In the genomic region with DNA sequence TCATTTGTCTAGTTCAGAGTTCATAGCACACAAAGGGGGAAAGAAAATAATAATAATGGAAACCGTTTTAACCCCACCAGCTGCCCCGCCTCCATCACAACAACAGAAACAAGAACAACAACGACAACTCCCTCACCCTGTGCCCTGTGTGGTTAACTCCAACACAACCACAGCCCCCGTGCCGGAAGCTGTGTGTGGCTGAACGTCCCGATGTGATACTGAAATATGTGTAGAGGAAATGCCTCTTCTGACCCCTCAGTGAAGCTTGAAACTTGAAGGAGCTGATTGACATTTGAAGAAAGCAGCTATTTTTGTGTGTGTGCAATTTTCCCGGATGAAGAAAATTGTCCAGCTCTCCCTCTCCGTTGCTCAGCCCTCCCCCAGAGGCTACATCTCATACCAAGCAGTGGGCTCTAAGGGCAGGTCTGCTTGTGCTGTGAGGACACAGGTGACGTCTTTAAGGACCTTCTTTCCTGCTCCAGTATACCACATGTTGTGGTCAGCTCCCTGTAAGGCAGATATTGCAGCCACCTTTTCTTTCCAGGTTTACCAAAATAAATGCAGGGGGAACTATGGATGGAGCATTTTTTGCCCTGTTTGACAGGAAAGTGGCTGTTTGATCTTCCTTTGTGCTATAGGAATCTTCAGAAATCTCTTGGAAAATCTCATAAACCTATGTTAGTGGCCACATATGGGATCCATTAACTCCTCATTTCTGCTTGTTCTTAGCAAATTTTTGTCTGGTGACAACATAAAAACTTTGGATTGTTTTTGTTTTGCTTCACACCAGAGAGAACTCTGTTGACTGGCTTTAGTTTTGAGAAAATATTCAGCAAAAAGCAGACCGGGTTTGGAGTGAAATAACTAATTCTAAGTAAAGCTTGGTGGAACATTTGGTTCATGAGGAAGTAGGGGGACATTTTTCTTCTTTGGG, we compare ENCODE assay signal across 8 cellular contexts.
DNase-seq lines count a peak whose midpoint lies in the region; ATAC-seq, FAIRE-seq and TF ChIP-seq lines count a peak whose summit lies in the region.

No MANE protein-coding gene starts in this region.

- no peaks in the 10 kb centered on the region for H3K27me3 Mint-ChIP-seq in activated naive CD8-positive, alpha-beta T cell treated with anti-CD3 and anti-CD28 coated beads for 36 hours

- no peak overlapping the region for H3K14ac ChIP-seq in neuronal stem cell (ENCODE audit: low read length)

- H3K27ac ChIP-seq in SK-N-MC = no peak overlapping the region
- H3K27ac ChIP-seq in neuronal stem cell (replicated peaks; ENCODE audit: low read length) = no peak overlapping the region

- no peak overlapping the region for H2BK5ac ChIP-seq in neuronal stem cell (ENCODE audit: low read length)

- peaks cover 19 to 24% of the 10 kb centered on the region in 2 donors for H3K4me1 ChIP-seq in neuronal stem cell (ENCODE audit: control insufficient read depth in 2 of 2, insufficient read depth in 1 of 2, low read depth in 1 of 2, low read length in 2 of 2)

- no peak for TF ChIP-seq POLR2A in GM12891 (IDR thresholded peaks at IDR 0.05; ENCODE audit: low read depth, low read length)

- H3K27me3 ChIP-seq in neuronal stem cell (ENCODE audit: control insufficient read depth in 3 of 3, insufficient read depth in 3 of 3, low read depth in 1 of 3, low read length in 3 of 3) = no peaks in the 10 kb centered on the region

- no peaks in the 10 kb centered on the region for H3K36me3 Mint-ChIP-seq in activated naive CD8-positive, alpha-beta T cell treated with anti-CD3 and anti-CD28 coated beads for 36 hours

- H2AFZ ChIP-seq in neuronal stem cell (ENCODE audit: low read length) = peak overlapping the region; percentile 82

- no peaks in the 10 kb centered on the region for H3K36me3 ChIP-seq in SK-N-MC (ENCODE audit: insufficient read depth, low read length)
- H3K36me3 ChIP-seq in neuronal stem cell (replicated peaks in 1 of 2; ENCODE audit: control insufficient read depth in 2 of 2, insufficient read depth in 2 of 2, low read length in 2 of 2) = no peaks in the 10 kb centered on the region

- H2AK5ac ChIP-seq in neuronal stem cell (ENCODE audit: low read depth, low read length) = no peak overlapping the region

- H3K4me3 ChIP-seq in SK-N-MC (peak overlapping the region; percentile 30), neuronal stem cell (ENCODE audit: low read length in 2 of 2) (no peak overlapping the region)

- H3K9ac ChIP-seq in SK-N-MC (ENCODE audit: insufficient read length) (no peak overlapping the region), neuronal stem cell (ENCODE audit: low read depth, low read length, poor library complexity) (no peak overlapping the region)

- peak; percentile 15 for DNase-seq in GM12891 (ENCODE audit: insufficient read length, low spot score)
- peak; percentile 20 for DNase-seq in SK-N-MC (ENCODE audit: low read depth, low spot score)
- DNase-seq in activated naive CD8-positive, alpha-beta T cell treated with anti-CD3 and anti-CD28 coated beads for 36 hours = peak; percentile 79
- no peak for DNase-seq in neuronal stem cell (ENCODE audit: low spot score)
- DNase-seq in posterior cingulate gyrus = no peak
- DNase-seq in left lobe of liver (ENCODE audit: low spot score) = no peak
- no peak for DNase-seq in HPDE6-E6E7 (ENCODE audit: extremely low spot score)

- no peak overlapping the region for H2BK15ac ChIP-seq in neuronal stem cell (ENCODE audit: low read length)

- no peaks in the 10 kb centered on the region for H3K9me3 Mint-ChIP-seq in activated naive CD8-positive, alpha-beta T cell treated with anti-CD3 and anti-CD28 coated beads for 36 hours

- peak overlapping the region; percentile 93 for H3K27ac Mint-ChIP-seq in activated naive CD8-positive, alpha-beta T cell treated with anti-CD3 and anti-CD28 coated beads for 36 hours

- no peak overlapping the region for H3K4me2 ChIP-seq in neuronal stem cell (ENCODE audit: insufficient read depth, low read length, poor library complexity, severe bottlenecking)

- H4K8ac ChIP-seq in neuronal stem cell (ENCODE audit: low read depth, low read length) = no peak overlapping the region

- intact Hi-C loops in posterior cingulate gyrus (cut with DNase I) = no loop called here

- H3K79me1 ChIP-seq in neuronal stem cell (ENCODE audit: low read depth, low read length) = no peaks in the 10 kb centered on the region

- no CpG with 5 or more reads among the region's 11 CpGs for whole genome bisulfite sequencing in neuronal stem cell (ENCODE audit: extremely low coverage in 2 of 2, insufficient read length in 2 of 2, insufficient replicate concordance in 1 of 2), 2 donors

- H3K23ac ChIP-seq in neuronal stem cell (ENCODE audit: low read depth, low read length, poor library complexity) = no peak overlapping the region

- FAIRE-seq in GM12891 (lab: Jason Lieb, UNC) = peak; percentile 48

- peak overlapping the region; percentile 60 for H3K4me3 Mint-ChIP-seq in activated naive CD8-positive, alpha-beta T cell treated with anti-CD3 and anti-CD28 coated beads for 36 hours

- no peaks in the 10 kb centered on the region for H3K9me3 ChIP-seq in SK-N-MC (ENCODE audit: low read depth, low read length)
- H3K9me3 ChIP-seq in neuronal stem cell (replicated peaks in 1 of 2; ENCODE audit: control insufficient read depth in 2 of 2, insufficient read depth in 1 of 2, low read depth in 1 of 2, low read length in 2 of 2) = no peaks in the 10 kb centered on the region

- H3K4ac ChIP-seq in neuronal stem cell (ENCODE audit: low read length) = no peak overlapping the region

- ATAC-seq in HG02678 (IDR thresholded peaks at IDR 0.05; ENCODE audit: unreplicated experiment) (peak; percentile 91), left lobe of liver (no peak)

- H4K91ac ChIP-seq in neuronal stem cell (ENCODE audit: low read depth, low read length, poor library complexity) = no peak overlapping the region

- no peak overlapping the region for H2BK12ac ChIP-seq in neuronal stem cell (ENCODE audit: low read length)

- no peak overlapping the region for H3K18ac ChIP-seq in neuronal stem cell (ENCODE audit: low read length)

- no peak overlapping the region for H2BK120ac ChIP-seq in neuronal stem cell (ENCODE audit: low read depth, low read length)

- peaks cover 74% of the 10 kb centered on the region for H3K4me1 Mint-ChIP-seq in activated naive CD8-positive, alpha-beta T cell treated with anti-CD3 and anti-CD28 coated beads for 36 hours

TF ChIP-seq in GM12891, 5 proteins besides CTCF, POLR2A, EP300 and RAD21:
- no peak for TF ChIP-seq POU2F2 (IDR thresholded peaks at IDR 0.05; ENCODE audit: low read depth, low read length)
- TF ChIP-seq PAX5 (IDR thresholded peaks at IDR 0.05; ENCODE audit: insufficient read depth, low read length, severe bottlenecking) = no peak
- TF ChIP-seq SPI1 (IDR thresholded peaks at IDR 0.05; ENCODE audit: low read depth, low read length) = no peak

Comparison
In these comparisons a context has a peak if more than half of its experiments do, and no peak if none do; other contexts are left out.
1. DNase-seq: peak in GM12891 (single experiment), SK-N-MC (single experiment) and activated naive CD8-positive, alpha-beta T cell treated with anti-CD3 and anti-CD28 coated beads for 36 hours (single experiment); none in neuronal stem cell (single experiment), posterior cingulate gyrus (0 of 10), left lobe of liver (single experiment) and HPDE6-E6E7 (single experiment).